Comparison of ENCODE assay signal across 8 cellular contexts in genomic region chr14:25150934-25151790, GRCh38.
DNase-seq lines count a peak whose midpoint lies in the region; ATAC-seq and TF ChIP-seq lines count a peak whose summit lies in the region.

No MANE protein-coding gene starts in this region.

- ATAC-seq in GM21723 (IDR thresholded peaks at IDR 0.05; ENCODE audit: unreplicated experiment) (peak; percentile 60), thoracic aorta (ENCODE audit: insufficient number of reproducible peaks, low FRiP score, low read depth) (no peak), sciatic nerve (no peak)

- H3K36me3 ChIP-seq in BJ (ENCODE audit: control insufficient read depth, insufficient read depth, low read length) (no peaks in the 10 kb centered on the region), thoracic aorta (no peaks in the 10 kb centered on the region)

- POLR2A ChIA-PET in BJ (lab: Charles Lee), result no interaction called here

- CTCF ChIA-PET in BJ (lab: Yijun Ruan, JAX), result interaction anchor here (0.8 to 3.6 kb wide), 16 partner anchors 9 to 447 kb away, joined by 3 to 32 read pairs (median 4); partner anchors contain the start of gene STXBP6

- peak; percentile 72 for TF ChIP-seq CTCF in BJ (IDR thresholded peaks at IDR 0.05; ENCODE audit: insufficient read depth, low read depth, low read length)
- peak; percentile 86 for TF ChIP-seq CTCF in VCaP (conservative IDR thresholded peaks at IDR 0.05)
- TF ChIP-seq CTCF in thoracic aorta (IDR thresholded peaks at IDR 0.05), result peak; percentile 65

- no peak overlapping the region for H3K4me3 ChIP-seq in BJ (ENCODE audit: low read depth, low read length)
- H3K4me3 ChIP-seq in thoracic aorta, result no peak overlapping the region

- H3K9me3 ChIP-seq in thoracic aorta, result no peaks in the 10 kb centered on the region

- no peak overlapping the region for H3K27ac ChIP-seq in VCaP
- no peak overlapping the region for H3K27ac ChIP-seq in thoracic aorta

- DNase-seq in BJ (ENCODE audit: low read depth), result no peak
- DNase-seq in NCI-H2081 treated with DMSO at 0.1 percent for 48 hours (lab: John Stamatoyannopoulos, UW), result peak; percentile 49
- DNase-seq in hepatic stellate cell (ENCODE audit: low spot score), result peak; percentile 12
- DNase-seq in thoracic aorta (ENCODE audit: low spot score), result no peak
- DNase-seq in sciatic nerve (ENCODE audit: low spot score), result no peak
- DNase-seq in NCI-H1048 (lab: John Stamatoyannopoulos, UW), result no peak

- intact Hi-C loops in sciatic nerve (cut with DNase I), result no loop called here

- H3K4me1 ChIP-seq in thoracic aorta (ENCODE audit: control insufficient read depth in 1 of 2, low read depth in 2 of 2), result no peaks in the 10 kb centered on the region

- H3K27me3 ChIP-seq in BJ (ENCODE audit: control insufficient read depth, insufficient read depth, low read length), result no peaks in the 10 kb centered on the region
- no peaks in the 10 kb centered on the region for H3K27me3 ChIP-seq in thoracic aorta (replicated peaks; ENCODE audit: insufficient read depth)

Comparison
In these comparisons a context has a peak if more than half of its experiments do, and no peak if none do; other contexts are left out.
1. DNase-seq: peak in NCI-H2081 treated with DMSO at 0.1 percent for 48 hours (single experiment) and hepatic stellate cell (single experiment); none in BJ (single experiment), thoracic aorta (single experiment), sciatic nerve (single experiment) and NCI-H1048 (single experiment).
2. Peak in every context shown above with its lines, with median percentiles within 50 percentile points of each other: CTCF ChIP-seq.